ENCODE assay signal across 6 cellular contexts in the genomic region with DNA sequence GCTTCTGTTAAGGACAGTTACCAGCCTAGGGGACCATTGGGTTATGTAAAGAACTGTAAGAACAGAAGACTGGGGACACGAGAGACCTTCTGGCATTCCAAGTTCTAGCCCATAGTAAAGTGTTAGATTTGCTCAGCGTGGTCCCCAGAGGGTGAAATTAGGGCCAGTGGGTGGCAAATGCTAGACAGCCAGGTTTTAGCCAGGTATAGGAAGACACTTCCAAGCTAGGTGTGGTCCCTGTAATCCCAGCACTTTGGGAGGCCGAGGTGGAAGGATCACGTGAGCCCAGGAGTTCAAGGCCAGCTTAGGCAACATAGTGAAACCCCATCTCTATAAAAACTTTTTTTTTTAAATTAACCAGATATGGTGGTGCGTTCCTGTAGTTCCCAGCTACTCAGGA.
"Had no signal": no experiment of that assay in that cellular context is flagged by ENCODE, and none has a peak within 500 bp of the region (broad histone marks: within the 10 kb centered on the region; RNA-seq: fewer than 3 reads in every experiment).

No MANE protein-coding gene starts in this region.

- H3K27me3 Mint-ChIP-seq: IgD-negative memory B cell had no signal

- H3K9me3 Mint-ChIP-seq: IgD-negative memory B cell had no signal

- DNase-seq: GM23248, GOT3, H7 had no signal

- ATAC-seq: HCT116 had no signal

- H3K9ac ChIP-seq: GM23248 had no signal

- H3K27ac Mint-ChIP-seq: IgD-negative memory B cell had no signal

- H3K27ac ChIP-seq: GM23248 had no signal

- H3K9me3 ChIP-seq: HAP-1 had no signal

- H3K4me1 ChIP-seq: HAP-1 had no signal

- H3K4me3 ChIP-seq: GM23248, HAP-1 had no signal

- H3K4me3 Mint-ChIP-seq: IgD-negative memory B cell had no signal

- H2AFZ ChIP-seq: GM23248 had no signal

- H3K36me3 ChIP-seq: HAP-1 had no signal
